ENCODE assay signal across 8 cellular contexts in the genomic region with DNA sequence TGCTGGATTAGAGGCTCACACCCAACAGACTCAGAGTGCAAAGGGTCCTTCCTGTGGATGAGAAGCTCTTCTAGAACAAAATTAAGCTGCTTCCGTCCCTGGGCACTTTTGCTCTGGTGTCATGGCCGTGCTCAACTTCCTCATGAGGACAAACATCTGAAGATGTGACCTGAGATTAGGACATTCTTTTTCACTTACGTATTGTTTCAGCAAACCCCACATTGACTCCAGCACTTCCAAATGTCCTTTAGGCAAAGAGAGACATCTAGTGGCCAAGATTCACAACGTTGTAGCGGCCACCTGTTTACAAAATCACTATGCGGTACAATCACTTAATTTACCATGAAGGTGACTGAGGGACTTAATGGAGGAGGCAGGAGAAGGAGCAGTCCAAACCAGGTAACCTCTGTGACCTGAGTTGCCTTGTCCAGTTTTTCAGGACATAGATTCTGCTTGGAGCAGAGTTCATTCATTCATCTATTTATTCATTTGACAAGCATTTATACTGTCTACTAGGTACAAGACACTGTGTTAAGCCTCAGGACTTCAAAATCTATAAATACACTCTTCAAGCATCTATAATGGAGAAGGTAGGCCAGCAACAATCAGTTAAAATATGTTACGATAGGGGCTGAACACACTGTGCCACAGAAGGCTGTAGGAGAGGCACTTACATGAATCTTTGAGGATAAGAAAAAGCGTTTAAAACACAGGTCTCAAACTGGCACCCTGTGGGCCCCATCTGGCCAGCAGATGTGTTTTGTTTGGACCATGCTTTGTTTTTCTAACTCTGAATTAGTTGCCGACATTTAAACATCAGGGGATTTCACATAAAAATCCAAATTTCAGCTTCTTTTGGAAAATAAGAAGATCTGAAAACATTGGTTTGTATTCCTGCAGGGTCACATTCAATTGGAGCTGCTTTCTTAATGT. TPM values are rescaled to one million over a fixed set of nuclear protein-coding genes. Genes with fewer than 3 reads are reported as not detected.
DNase-seq lines count a peak whose midpoint lies in the region; ATAC-seq, FAIRE-seq and TF ChIP-seq lines count a peak whose summit lies in the region.

No MANE protein-coding gene starts in this region.

- TF ChIP-seq POLR2A in stomach (IDR thresholded peaks at IDR 0.05) = no peak

- H3K4me1 ChIP-seq in stomach = peaks cover 0 to 29% (median 17%) of the 10 kb centered on the region in 4 donors

- peak overlapping the region; percentile 12 to 73 (median 33) for H3K27ac ChIP-seq in stomach

- no peaks in the 10 kb centered on the region for H3K9me3 ChIP-seq in stomach

- no peaks in the 10 kb centered on the region for H3K36me3 Mint-ChIP-seq in activated T-cell treated with anti-CD3 and anti-CD28 coated beads, Interleukin-2, amount 50 U/mL, for 72 hours (ENCODE audit: insufficient read depth in 2 of 2)
- H3K36me3 Mint-ChIP-seq in activated T-cell treated with anti-CD3 and anti-CD28 coated beads, Interleukin-2, amount 50 U/mL, for 24 hours (ENCODE audit: low read depth) = no peaks in the 10 kb centered on the region

- TF ChIP-seq EP300 in stomach (IDR thresholded peaks at IDR 0.05) = no peak

- peak; percentile 17 to 19 for DNase-seq in activated T-cell treated with anti-CD3 and anti-CD28 coated beads, Interleukin-2, amount 50 U/mL, for 72 hours
- DNase-seq in activated T-cell treated with anti-CD3 and anti-CD28 coated beads, Interleukin-2, amount 50 U/mL, for 24 hours = no peak
- DNase-seq in M059J (ENCODE audit: low read depth) (peak; percentile 97), RCC 7860 (ENCODE audit: low spot score) (peak; percentile 86), cerebellum (ENCODE audit: low spot score) (peak; percentile 60), left kidney (ENCODE audit: low read depth, low spot score) (peak; percentile 94), stomach (peak; percentile 58)

- no peaks in the 10 kb centered on the region for H3K36me3 ChIP-seq in stomach

- peaks cover 10% of the 10 kb centered on the region for H3K27me3 Mint-ChIP-seq in activated T-cell treated with anti-CD3 and anti-CD28 coated beads, Interleukin-2, amount 50 U/mL, for 72 hours (ENCODE audit: low read depth)
- H3K27me3 Mint-ChIP-seq in activated T-cell treated with anti-CD3 and anti-CD28 coated beads, Interleukin-2, amount 50 U/mL, for 24 hours = peaks cover 17% of the 10 kb centered on the region

- H3K4me1 Mint-ChIP-seq in activated T-cell treated with anti-CD3 and anti-CD28 coated beads, Interleukin-2, amount 50 U/mL, for 72 hours (ENCODE audit: low read depth) = peaks cover 5% of the 10 kb centered on the region
- H3K4me1 Mint-ChIP-seq in activated T-cell treated with anti-CD3 and anti-CD28 coated beads, Interleukin-2, amount 50 U/mL, for 24 hours (ENCODE audit: low read depth) = peaks cover 2% of the 10 kb centered on the region

- H3K27ac Mint-ChIP-seq in activated T-cell treated with anti-CD3 and anti-CD28 coated beads, Interleukin-2, amount 50 U/mL, for 72 hours = no peak overlapping the region
- H3K27ac Mint-ChIP-seq in activated T-cell treated with anti-CD3 and anti-CD28 coated beads, Interleukin-2, amount 50 U/mL, for 24 hours = no peak overlapping the region

- peak in 5 of 7 experiments; percentile 56 to 90 (median 65) for TF ChIP-seq CTCF in stomach (IDR thresholded peaks at IDR 0.05)

- intact Hi-C loops in stomach (cut with DNase I; ENCODE audit: low total_unique reads) = no loop called here

- no peaks in the 10 kb centered on the region for H3K27me3 ChIP-seq in stomach

- 18 to 23% (median 19%) methylated on average over 9 of the region's 9 CpGs for WGBS in stomach, 5 donors

- H3K4me3 Mint-ChIP-seq in activated T-cell treated with anti-CD3 and anti-CD28 coated beads, Interleukin-2, amount 50 U/mL, for 72 hours = no peak overlapping the region
- no peak overlapping the region for H3K4me3 Mint-ChIP-seq in activated T-cell treated with anti-CD3 and anti-CD28 coated beads, Interleukin-2, amount 50 U/mL, for 24 hours

- ATAC-seq in activated T-cell treated with anti-CD3 and anti-CD28 coated beads, Interleukin-2, amount 50 U/mL, for 72 hours (replicated peaks in 1 of 2) = peak; percentile 64 to 66
- peak; percentile 81 for ATAC-seq in GM21825 (IDR thresholded peaks at IDR 0.05; ENCODE audit: unreplicated experiment)

- H3K9me3 Mint-ChIP-seq in activated T-cell treated with anti-CD3 and anti-CD28 coated beads, Interleukin-2, amount 50 U/mL, for 72 hours = no peaks in the 10 kb centered on the region
- no peaks in the 10 kb centered on the region for H3K9me3 Mint-ChIP-seq in activated T-cell treated with anti-CD3 and anti-CD28 coated beads, Interleukin-2, amount 50 U/mL, for 24 hours

- peak; percentile 71 for FAIRE-seq in RCC 7860 (lab: Jason Lieb, UNC)

- H3K4me3 ChIP-seq in stomach = no peak overlapping the region

RNA-seq across cellular contexts. Expression of gene ADGRF1, which starts 5.6 kb away (rescaled TPM):
- total RNA-seq in activated T-cell treated with anti-CD3 and anti-CD28 coated beads, Interleukin-2, amount 50 U/mL, for 72 hours = not detected
- total RNA-seq in M059J (2014; rRNA removed; shearing (Covaris generic)) = 37.3 and 38.1 TPM in 2 replicates
- total RNA-seq in cerebellum = under 0.01 TPM
- total RNA-seq in stomach = 1 to 10 TPM in 3 of 5 donors, under 1 TPM in 1, not detected in 1; under 0.01 to 2.3 (median 1.8) TPM
- 10 to 100 TPM in 1 of 3 donors, 1 to 10 TPM in 2; 1.5 to 13.0 (median 2.0) TPM for polyA plus RNA-seq in stomach

Comparison
In these comparisons a context has a peak if more than half of its experiments do, and no peak if none do; other contexts are left out.
1. RNA of gene ADGRF1, which starts 5.6 kb away (total RNA-seq): 37.3 to 38.1 TPM in M059J; under 0.01 to 2.3 TPM in stomach, not detected in activated T-cell treated with anti-CD3 and anti-CD28 coated beads, Interleukin-2, amount 50 U/mL, for 72 hours and under 0.01 TPM in cerebellum (single experiment); every median in the first group is over 10 times any median in the second.